ENCODE assay signal across 22 cellular contexts in genomic region chr2:53452957-53453748, GRCh38.
A peak's percentile ranks its signal among the peaks of the same experiment; 100 is the strongest.
DNase-seq lines count a peak whose midpoint lies in the region; ATAC-seq and TF ChIP-seq lines count a peak whose summit lies in the region.
"Had no signal": no experiment of that assay in that cellular context is flagged by ENCODE, and none has a peak within 500 bp of the region (broad histone marks: within the 10 kb centered on the region; RNA-seq: fewer than 3 reads in every experiment).

No MANE protein-coding gene starts in this region.

- no peak overlapping the region for H3K4me3 ChIP-seq in mammary epithelial cell (replicated peaks in 1 of 3; ENCODE audit: insufficient read depth in 1 of 3, low read depth in 2 of 3, low read length in 3 of 3)
- no peak overlapping the region for H3K4me3 ChIP-seq in heart left ventricle
- H3K4me3 ChIP-seq in thyroid gland (replicated peaks in 1 of 3) = no peak overlapping the region
- H3K4me3 ChIP-seq: A549, GM23248, psoas muscle, upper lobe of left lung had no signal

- H2AFZ ChIP-seq in mammary epithelial cell (ENCODE audit: low read depth, low read length) = peak overlapping the region; percentile 31
- H2AFZ ChIP-seq: GM23248 had no signal

- H3K4me3 Mint-ChIP-seq in MCF 10A (ENCODE audit: unreplicated experiment) = no peak overlapping the region
- H3K4me3 Mint-ChIP-seq: activated naive CD4-positive, alpha-beta T cell treated with anti-CD3 and anti-CD28 coated beads, Interleukin-2, amount 10 ng/mL, durations not matched to agents 7 days and 5 days; brain; dendritic cell treated with granulocyte-macrophage colony-stimulating factor and Interleukin-4, amounts not matched to agents 40 ng/mL and 50 ng/mL, for 4 days; memory B cell; natural killer cell had no signal

- no peaks in the 10 kb centered on the region for H3K27me3 Mint-ChIP-seq in MCF 10A (ENCODE audit: insufficient read depth, unreplicated experiment)
- H3K27me3 Mint-ChIP-seq: activated naive CD4-positive, alpha-beta T cell treated with anti-CD3 and anti-CD28 coated beads, Interleukin-2, amount 10 ng/mL, durations not matched to agents 7 days and 5 days; brain; dendritic cell treated with granulocyte-macrophage colony-stimulating factor and Interleukin-4, amounts not matched to agents 40 ng/mL and 50 ng/mL, for 4 days; memory B cell had no signal

- DNase-seq in mammary epithelial cell (no peak), MCF 10A (ENCODE audit: unreplicated experiment) (no peak), heart left ventricle (peak in 4 of 5 donors; percentile 12 to 54 (median 34)), midbrain (lab: John Stamatoyannopoulos, UW) (peak; percentile 26), thyroid gland (peak; percentile 77 to 85), MV-4-11 (lab: John Stamatoyannopoulos, UW) (no peak), AML-193 (lab: John Stamatoyannopoulos, UW) (no peak)
- DNase-seq in activated CD4-positive, alpha-beta T cell treated with anti-CD3 and anti-CD28 coated beads for 1 hour = no peak
- DNase-seq: activated CD4-positive, alpha-beta T cell treated with anti-CD3 and anti-CD28 coated beads, Interleukin-2, amount 50 U/mL, for 4 hours; activated naive CD4-positive, alpha-beta T cell treated with anti-CD3 and anti-CD28 coated beads, Interleukin-2, amount 10 ng/mL, durations not matched to agents 7 days and 5 days; activated T-cell treated with anti-CD3 and anti-CD28 coated beads for 4 hours; GM23248; natural killer cell; NCI-H1694; psoas muscle; stimulated activated naive CD4-positive, alpha-beta T cell treated with Interleukin-2 at 50 U/mL for 16 hours; upper lobe of left lung had no signal

- intact Hi-C loops in mammary epithelial cell (cut with micrococcal nuclease) (no loop called here), MCF 10A (cut with micrococcal nuclease) (no loop called here), heart left ventricle (cut with DNase I) (no loop called here), thyroid gland (cut with DNase I) (no loop called here)

- in situ Hi-C loops in mammary epithelial cell (cut with MboI; ENCODE audit: low sequenced_read_pairs in 2 of 2) = no loop called here

- H4K20me1 ChIP-seq in mammary epithelial cell (ENCODE audit: insufficient read depth, low read length) = no peaks in the 10 kb centered on the region

- H3K9me3 ChIP-seq in mammary epithelial cell (replicated peaks; ENCODE audit: insufficient read depth, low read length) (no peaks in the 10 kb centered on the region), heart left ventricle (no peaks in the 10 kb centered on the region), thyroid gland (no peaks in the 10 kb centered on the region)
- H3K9me3 ChIP-seq: A549, psoas muscle, upper lobe of left lung had no signal

- BruUV-seq in mammary epithelial cell (replicated peaks; lab: Mats Ljungman, UMichigan) (no TSS peak), MCF 10A (replicated peaks; lab: Mats Ljungman, UMichigan) (no TSS peak)

- TF ChIP-seq POLR2A in heart left ventricle (IDR thresholded peaks at IDR 0.05) = no peak
- no peak for TF ChIP-seq POLR2A in thyroid gland (IDR thresholded peaks at IDR 0.05)

- TF ChIP-seq CTCF in mammary epithelial cell (conservative IDR thresholded peaks at IDR 0.05 in 1 of 2, IDR thresholded peaks at IDR 0.05 in 1 of 2; ENCODE audit: extremely low read depth in 1 of 2, insufficient read depth in 1 of 2, low read depth in 1 of 2, low read length in 2 of 2) (no peak), MCF 10A (IDR thresholded peaks at IDR 0.05; ENCODE audit: unreplicated experiment) (no peak), heart left ventricle (IDR thresholded peaks at IDR 0.05) (no peak), thyroid gland (IDR thresholded peaks at IDR 0.05) (no peak)

- peaks cover 8% of the 10 kb centered on the region for H3K9me3 Mint-ChIP-seq in MCF 10A (ENCODE audit: unreplicated experiment)

- no peak overlapping the region for H3K27ac ChIP-seq in mammary epithelial cell (ENCODE audit: insufficient read depth, low read depth, low read length)
- H3K27ac ChIP-seq in heart left ventricle = no peak overlapping the region
- H3K27ac ChIP-seq in thyroid gland = peak overlapping the region; percentile 12 to 33 (median 24)
- H3K27ac ChIP-seq: A549, epithelial cell of prostate, GM23248, psoas muscle, upper lobe of left lung had no signal

- POLR2A ChIA-PET in MCF 10A (lab: Yijun Ruan, JAX) = no interaction called here

- CTCF ChIA-PET in mammary epithelial cell (lab: Charles Lee; ENCODE audit: low non-redundant PET) (no interaction called here), MCF 10A (lab: Yijun Ruan, JAX) (interaction anchor here (0.7 to 1.2 kb wide), 2 partner anchors 11 to 31 kb away, joined by 3 to 4 read pairs; no protein-coding TSS in a partner anchor)

- peak; percentile 42 to 81 (median 74) for ATAC-seq in heart left ventricle
- ATAC-seq: A549, natural killer cell had no signal

- H3K27ac Mint-ChIP-seq in MCF 10A (ENCODE audit: low read depth, unreplicated experiment) = no peak overlapping the region
- H3K27ac Mint-ChIP-seq: activated naive CD4-positive, alpha-beta T cell treated with anti-CD3 and anti-CD28 coated beads, Interleukin-2, amount 10 ng/mL, durations not matched to agents 7 days and 5 days; dendritic cell treated with granulocyte-macrophage colony-stimulating factor and Interleukin-4, amounts not matched to agents 40 ng/mL and 50 ng/mL, for 4 days; memory B cell; natural killer cell had no signal

- WGBS in mammary epithelial cell (ENCODE audit: low coverage, missing lambda C conversion rate) = 37% methylated on average over 8 of the region's 8 CpGs
- WGBS in heart left ventricle, 4 donors = 34 to 44% (median 39%) methylated on average over 8 of the region's 8 CpGs
- 26 to 27% methylated on average over 8 of the region's 8 CpGs for WGBS in thyroid gland, 2 donors

- no peaks in the 10 kb centered on the region for H3K27me3 ChIP-seq in mammary epithelial cell (ENCODE audit: insufficient read depth, low read length)
- no peaks in the 10 kb centered on the region for H3K27me3 ChIP-seq in heart left ventricle
- no peaks in the 10 kb centered on the region for H3K27me3 ChIP-seq in thyroid gland
- H3K27me3 ChIP-seq: upper lobe of left lung had no signal

- H3K36me3 ChIP-seq in mammary epithelial cell (ENCODE audit: insufficient read depth, low read length) (no peaks in the 10 kb centered on the region), heart left ventricle (no peaks in the 10 kb centered on the region), thyroid gland (no peaks in the 10 kb centered on the region)
- H3K36me3 ChIP-seq: upper lobe of left lung had no signal

- no peak overlapping the region for H3K4me2 ChIP-seq in mammary epithelial cell (ENCODE audit: insufficient read depth, low read depth, low read length)
- H3K4me2 ChIP-seq: A549 had no signal

- no peaks in the 10 kb centered on the region for H3K36me3 Mint-ChIP-seq in MCF 10A (ENCODE audit: insufficient read depth, unreplicated experiment)
- H3K36me3 Mint-ChIP-seq: activated naive CD4-positive, alpha-beta T cell treated with anti-CD3 and anti-CD28 coated beads, Interleukin-2, amount 10 ng/mL, durations not matched to agents 7 days and 5 days; brain; memory B cell; natural killer cell had no signal

- H3K79me2 ChIP-seq in mammary epithelial cell (ENCODE audit: insufficient read depth, low read length) = no peaks in the 10 kb centered on the region

- no peak overlapping the region for H3K9ac ChIP-seq in mammary epithelial cell (ENCODE audit: insufficient read depth, low read length)
- H3K9ac ChIP-seq: GM23248 had no signal

- dilution Hi-C loops in mammary epithelial cell (cut with HindIII; ENCODE audit: low sequenced_read_pairs) = no loop called here

- H3K4me1 ChIP-seq in mammary epithelial cell (ENCODE audit: insufficient read depth, low read length) = no peaks in the 10 kb centered on the region
- H3K4me1 ChIP-seq in heart left ventricle = peaks cover 0 to 10% (median 0%) of the 10 kb centered on the region in 12 donors
- H3K4me1 ChIP-seq in thyroid gland = peaks cover 19% of the 10 kb centered on the region in 2 donors
- H3K4me1 ChIP-seq: A549, psoas muscle, upper lobe of left lung had no signal

- no peaks in the 10 kb centered on the region for H3K4me1 Mint-ChIP-seq in MCF 10A (ENCODE audit: insufficient read depth, unreplicated experiment)
- H3K4me1 Mint-ChIP-seq: activated naive CD4-positive, alpha-beta T cell treated with anti-CD3 and anti-CD28 coated beads, Interleukin-2, amount 10 ng/mL, durations not matched to agents 7 days and 5 days; memory B cell; natural killer cell had no signal

Comparison
In these comparisons a context has a peak if more than half of its experiments do, and no peak if none do; other contexts are left out.
1. DNase-seq: peak in heart left ventricle (4 of 5), midbrain (single experiment) and thyroid gland (2 of 2); none in mammary epithelial cell (single experiment), MCF 10A (single experiment), MV-4-11 (single experiment), activated CD4-positive, alpha-beta T cell treated with anti-CD3 and anti-CD28 coated beads for 1 hour (single experiment) and AML-193 (0 of 2).
2. H3K27ac ChIP-seq: peak in thyroid gland (3 of 3); none in mammary epithelial cell (single experiment) and heart left ventricle (0 of 12).